24 cellular contexts compared by ENCODE assay signal in the genomic region with DNA sequence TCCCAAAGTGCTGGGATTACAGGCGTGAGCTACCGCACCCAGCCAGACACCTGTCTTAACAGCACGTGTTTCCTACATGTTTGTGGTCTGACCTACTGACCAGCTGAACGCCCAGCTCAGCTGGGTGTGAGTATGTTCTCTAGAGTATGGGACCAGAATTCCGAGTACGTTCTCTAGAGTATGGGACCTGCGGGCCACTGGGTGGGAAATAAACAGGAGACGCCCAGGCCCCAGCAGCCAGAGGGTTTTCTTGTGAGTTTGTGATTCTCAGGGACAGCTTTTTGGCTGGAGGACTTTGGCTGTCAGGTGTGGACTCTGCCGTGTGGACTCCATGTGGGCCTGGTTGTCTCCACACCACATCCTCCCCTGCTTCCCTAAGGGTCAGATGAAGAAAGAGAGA.
"Had no signal": no experiment of that assay in that cellular context is flagged by ENCODE, and none has a peak within 500 bp of the region (broad histone marks: within the 10 kb centered on the region; RNA-seq: fewer than 3 reads in every experiment).

No MANE protein-coding gene starts in this region.

- H3K36me3 ChIP-seq: left lung, suprapubic skin, tibial artery, WERI-Rb-1 had no signal

- H3K4me1 ChIP-seq: tibial artery had no signal

- DNase-seq: activated CD4-positive, alpha-beta T cell treated with anti-CD3 and anti-CD28 coated beads for 48 hours; activated CD4-positive, alpha-beta T cell treated with anti-CD3 and anti-CD28 coated beads, Interleukin-2, amount 50 U/mL, for 48 hours; activated naive CD4-positive, alpha-beta T cell; activated T-cell treated with anti-CD3 and anti-CD28 coated beads, Interleukin-2, amount 50 U/mL, for 48 hours; anterior cingulate cortex; effector CD8-positive, alpha-beta T cell; kidney glomerular epithelial cell; left lung; naive thymus-derived CD8-positive, alpha-beta T cell; stimulated activated CD4-positive, alpha-beta T cell treated with anti-CD3 and anti-CD28 coated beads, Interleukin-1b, Interleukin-23, amount 100 ng/mL, for 48 hours; stimulated activated CD4-positive, alpha-beta T cell treated with anti-CD3 and anti-CD28 coated beads, Interleukin-4, amount 100 ng/mL, for 4 hours; stimulated activated CD8-positive, alpha-beta memory T cell treated with anti-CD3 and anti-CD28 coated beads, Interleukin-4, amount 100 ng/mL, for 48 hours; stimulated activated naive B cell treated with anti-CD40 and anti-IgM and Interleukin-4, amounts not matched to agents 10 μg/mL and 1 μg/mL and 100 μg/mL, for 72 hours; SW 1271; T-helper 9 cell; WERI-Rb-1 had no signal

- H3K4me1 Mint-ChIP-seq: neural crest cell had no signal

- ATAC-seq: activated CD4-positive, CD25-positive, alpha-beta regulatory T cell treated with anti-CD3 and anti-CD28 coated beads, Interleukin-2, amount 50 U/mL, for 24 hours; naive thymus-derived CD8-positive, alpha-beta T cell had no signal

- H3K4me3 ChIP-seq: left lung, suprapubic skin, tibial artery had no signal

- H3K9me3 ChIP-seq: left lung, suprapubic skin, tibial artery had no signal

- H3K27me3 ChIP-seq: suprapubic skin had no signal

- H3K4me3 Mint-ChIP-seq: activated naive CD8-positive, alpha-beta T cell; naive thymus-derived CD8-positive, alpha-beta T cell; neural crest cell; T-helper 1 cell treated with Interleukin-12 subunit alpha and Interleukin-12 subunit beta and Interleukin-4 antibody, amounts not matched to agents 30 μg/mL and 1 μg/mL, for 36 hours had no signal

- H3K27ac Mint-ChIP-seq: activated naive CD8-positive, alpha-beta T cell; activated T-helper 2 cell treated with anti-CD3 and anti-CD28 coated beads, Interferon-gamma antibody, Interleukin-2, Interleukin-4, amounts not matched to agents 10 μg/mL and 5 μg/mL and 100 μg/mL, durations not matched to agents 14 hours and 24 hours and 36 hours; naive thymus-derived CD8-positive, alpha-beta T cell; stimulated activated naive B cell treated with anti-CD40 and anti-IgM and Interleukin-4, amounts not matched to agents 10 μg/mL and 1 μg/mL and 100 μg/mL, for 72 hours; T-helper 1 cell treated with Interleukin-12 subunit alpha and Interleukin-12 subunit beta and Interleukin-4 antibody, amounts not matched to agents 30 μg/mL and 1 μg/mL, for 36 hours had no signal

- H3K36me3 Mint-ChIP-seq: activated naive CD8-positive, alpha-beta T cell; naive thymus-derived CD8-positive, alpha-beta T cell had no signal

- H3K27ac ChIP-seq: epithelial cell of prostate, left lung, suprapubic skin, tibial artery, WERI-Rb-1 had no signal

- H3K9me3 Mint-ChIP-seq: activated T-helper 2 cell treated with anti-CD3 and anti-CD28 coated beads, Interferon-gamma antibody, Interleukin-2, Interleukin-4, amounts not matched to agents 10 μg/mL and 5 μg/mL and 100 μg/mL, durations not matched to agents 14 hours and 24 hours and 36 hours; naive thymus-derived CD8-positive, alpha-beta T cell; neural crest cell; T-helper 1 cell treated with Interleukin-12 subunit alpha and Interleukin-12 subunit beta and Interleukin-4 antibody, amounts not matched to agents 30 μg/mL and 1 μg/mL, for 36 hours had no signal
